In the genomic region with DNA sequence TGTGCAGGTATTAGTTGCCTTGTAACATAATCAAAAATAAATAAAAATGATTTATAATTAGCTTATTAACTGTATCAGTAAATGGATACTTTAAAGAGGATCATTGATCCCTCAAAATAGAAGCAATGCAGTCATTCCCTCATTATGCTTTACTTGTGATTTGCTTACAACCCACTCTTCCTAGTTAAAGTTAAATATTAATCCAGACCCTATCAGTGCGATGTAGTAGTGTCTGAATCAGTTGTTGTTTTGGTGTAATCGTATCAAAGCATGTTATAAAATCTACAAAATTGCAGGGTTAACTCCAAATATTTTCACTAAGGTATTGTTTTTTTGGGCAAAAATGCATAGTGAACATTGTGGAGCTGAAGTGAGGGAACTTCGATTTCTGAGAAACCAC, we compare ENCODE assay signal across 15 cellular contexts. TPM values are rescaled to one million over a fixed set of nuclear protein-coding genes. Genes with fewer than 3 reads are reported as not detected.
DNase-seq lines count a peak whose midpoint lies in the region; ATAC-seq and TF ChIP-seq lines count a peak whose summit lies in the region.
"Had no signal": no experiment of that assay in that cellular context is flagged by ENCODE, and none has a peak within 500 bp of the region (broad histone marks: within the 10 kb centered on the region; RNA-seq: fewer than 3 reads in every experiment).

No MANE protein-coding gene starts in this region.

- no peak for DNase-seq in activated naive CD8-positive, alpha-beta T cell treated with anti-CD3 and anti-CD28 coated beads for 36 hours
- DNase-seq in T-helper 17 cell (no peak), kidney tubule cell (ENCODE audit: low spot score) (peak; percentile 51), NCI-H345 (lab: John Stamatoyannopoulos, UW) (no peak), GM13977 (ENCODE audit: low spot score) (no peak), NCI-H1436 (lab: John Stamatoyannopoulos, UW) (no peak), NCI-H187 (lab: John Stamatoyannopoulos, UW) (no peak)
- DNase-seq: activated naive CD4-positive, alpha-beta T cell treated with anti-CD3 and anti-CD28 coated beads, Interleukin-2, amount 10 ng/mL, durations not matched to agents 7 days and 5 days; body of pancreas; HCEC 1CT; natural killer cell; NCI-H1694; NCI-H2227 treated with DMSO at 0.1 percent for 48 hours; stimulated activated CD4-positive, alpha-beta T cell treated with anti-CD3 and anti-CD28 coated beads, Interleukin-2, amount 100 ng/mL, for 48 hours had no signal

- no peaks in the 10 kb centered on the region for H3K27me3 Mint-ChIP-seq in activated naive CD8-positive, alpha-beta T cell
- H3K27me3 Mint-ChIP-seq in activated naive CD8-positive, alpha-beta T cell treated with anti-CD3 and anti-CD28 coated beads for 36 hours: no peaks in the 10 kb centered on the region
- H3K27me3 Mint-ChIP-seq in T-helper 17 cell: no peaks in the 10 kb centered on the region
- H3K27me3 Mint-ChIP-seq: activated naive CD4-positive, alpha-beta T cell treated with anti-CD3 and anti-CD28 coated beads, Interleukin-2, amount 10 ng/mL, durations not matched to agents 7 days and 5 days had no signal

- H3K36me3 Mint-ChIP-seq in activated naive CD8-positive, alpha-beta T cell: no peaks in the 10 kb centered on the region
- H3K36me3 Mint-ChIP-seq in activated naive CD8-positive, alpha-beta T cell treated with anti-CD3 and anti-CD28 coated beads for 36 hours: peaks cover 33% of the 10 kb centered on the region
- H3K36me3 Mint-ChIP-seq in T-helper 17 cell (ENCODE audit: low read depth): no peaks in the 10 kb centered on the region
- H3K36me3 Mint-ChIP-seq: natural killer cell had no signal

- TF ChIP-seq CTCF in GM13977 (IDR thresholded peaks at IDR 0.05; ENCODE audit: extremely low read depth, insufficient read depth, missing control alignments): no peak

- peak overlapping the region; percentile 3 for H3K4me3 Mint-ChIP-seq in activated naive CD8-positive, alpha-beta T cell
- H3K4me3 Mint-ChIP-seq in activated naive CD8-positive, alpha-beta T cell treated with anti-CD3 and anti-CD28 coated beads for 36 hours: no peak overlapping the region
- H3K4me3 Mint-ChIP-seq in T-helper 17 cell: no peak overlapping the region
- H3K4me3 Mint-ChIP-seq: activated naive CD4-positive, alpha-beta T cell treated with anti-CD3 and anti-CD28 coated beads, Interleukin-2, amount 10 ng/mL, durations not matched to agents 7 days and 5 days; natural killer cell had no signal

- in situ Hi-C loops in GM13977 (cut with MboI; ENCODE audit: low pct_unique_long_range_greater_than_20kb, low sequenced_read_pairs, unreplicated experiment): loop anchor here (25.0 kb wide), 1 partner anchor 94 kb away; the partner anchor contains the start of genes NSUN2 and SRD5A1

- no peaks in the 10 kb centered on the region for H3K9me3 Mint-ChIP-seq in activated naive CD8-positive, alpha-beta T cell (ENCODE audit: low read depth)
- no peaks in the 10 kb centered on the region for H3K9me3 Mint-ChIP-seq in activated naive CD8-positive, alpha-beta T cell treated with anti-CD3 and anti-CD28 coated beads for 36 hours
- H3K9me3 Mint-ChIP-seq: activated naive CD4-positive, alpha-beta T cell treated with anti-CD3 and anti-CD28 coated beads, Interleukin-2, amount 10 ng/mL, durations not matched to agents 7 days and 5 days; natural killer cell had no signal

- H3K27ac Mint-ChIP-seq in activated naive CD8-positive, alpha-beta T cell: peak overlapping the region; percentile 8
- H3K27ac Mint-ChIP-seq in activated naive CD8-positive, alpha-beta T cell treated with anti-CD3 and anti-CD28 coated beads for 36 hours: no peak overlapping the region
- peak overlapping the region; percentile 77 for H3K27ac Mint-ChIP-seq in T-helper 17 cell
- H3K27ac Mint-ChIP-seq: activated naive CD4-positive, alpha-beta T cell treated with anti-CD3 and anti-CD28 coated beads, Interleukin-2, amount 10 ng/mL, durations not matched to agents 7 days and 5 days had no signal

- H3K4me1 Mint-ChIP-seq in activated naive CD8-positive, alpha-beta T cell (ENCODE audit: low read depth): peaks cover 90% of the 10 kb centered on the region
- peaks cover 83% of the 10 kb centered on the region for H3K4me1 Mint-ChIP-seq in activated naive CD8-positive, alpha-beta T cell treated with anti-CD3 and anti-CD28 coated beads for 36 hours
- peaks cover 68% of the 10 kb centered on the region for H3K4me1 Mint-ChIP-seq in T-helper 17 cell

- H3K9me3 ChIP-seq in T-helper 17 cell (ENCODE audit: control insufficient read depth, low read length, poor library complexity, severe bottlenecking): no peaks in the 10 kb centered on the region
- H3K9me3 ChIP-seq: body of pancreas had no signal

- ATAC-seq in T-helper 17 cell: no peak
- ATAC-seq: body of pancreas, natural killer cell had no signal

RNA-seq across cellular contexts. Expression of gene TENT4A, which starts 17.6 kb away (rescaled TPM):
- total RNA-seq in activated naive CD8-positive, alpha-beta T cell treated with anti-CD3 and anti-CD28 coated beads for 36 hours: 10 to 100 TPM; 28.2 to 30.7 TPM
- 10 to 100 TPM; 54.7 to 59.4 TPM for total RNA-seq in T-helper 17 cell
